In genomic region chr14:59483360-59483759, GRCh38 we compare ENCODE assay signal across 8 cellular contexts. TPM values are rescaled to one million over a fixed set of nuclear protein-coding genes. Genes with fewer than 3 reads are reported as not detected.
DNase-seq lines count a peak whose midpoint lies in the region; ATAC-seq lines count a peak whose summit lies in the region.

No MANE protein-coding gene starts in this region.

- peak overlapping the region; percentile 90 for H3K4me3 ChIP-seq in Jurkat, Clone E6-1 (ENCODE audit: low read length)

- peak overlapping the region; percentile 80 for H3K4me3 Mint-ChIP-seq in stimulated activated effector memory CD8-positive, alpha-beta T cell treated with anti-CD3 and anti-CD28 coated beads, Interleukin-12 subunit alpha, Interleukin-12 subunit beta, amount 100 ng/mL, for 72 hours

- H3K27ac Mint-ChIP-seq in stimulated activated effector memory CD8-positive, alpha-beta T cell treated with anti-CD3 and anti-CD28 coated beads, Interleukin-12 subunit alpha, Interleukin-12 subunit beta, amount 100 ng/mL, for 72 hours = peak overlapping the region; percentile 87

- DNase-seq in DMS79 (lab: John Stamatoyannopoulos, UW) (peak; percentile 33), astrocyte of the hippocampus (ENCODE audit: low read depth, low spot score) (peak; percentile 83), iPS-NIHi7 (ENCODE audit: extremely low spot score) (peak; percentile 15), SIG-M5 treated with dmso at 0.1 percent for 504 hours (lab: John Stamatoyannopoulos, UW; ENCODE audit: unreplicated experiment) (no peak), cortex of kidney (lab: John Stamatoyannopoulos, UW) (no peak)
- DNase-seq in Jurkat, Clone E6-1 (ENCODE audit: low read depth, low spot score) = no peak
- no peak for DNase-seq in stimulated activated effector memory CD8-positive, alpha-beta T cell treated with anti-CD3 and anti-CD28 coated beads, Interleukin-12 subunit alpha, Interleukin-12 subunit beta, amount 100 ng/mL, for 72 hours (ENCODE audit: low spot score in 2 of 2)

- no peaks in the 10 kb centered on the region for H3K9me3 Mint-ChIP-seq in stimulated activated effector memory CD8-positive, alpha-beta T cell treated with anti-CD3 and anti-CD28 coated beads, Interleukin-12 subunit alpha, Interleukin-12 subunit beta, amount 100 ng/mL, for 72 hours

- peaks cover 51% of the 10 kb centered on the region for H3K4me1 Mint-ChIP-seq in stimulated activated effector memory CD8-positive, alpha-beta T cell treated with anti-CD3 and anti-CD28 coated beads, Interleukin-12 subunit alpha, Interleukin-12 subunit beta, amount 100 ng/mL, for 72 hours

- peaks cover 14% of the 10 kb centered on the region for H3K36me3 Mint-ChIP-seq in stimulated activated effector memory CD8-positive, alpha-beta T cell treated with anti-CD3 and anti-CD28 coated beads, Interleukin-12 subunit alpha, Interleukin-12 subunit beta, amount 100 ng/mL, for 72 hours

- ATAC-seq in stimulated activated effector memory CD8-positive, alpha-beta T cell treated with anti-CD3 and anti-CD28 coated beads, Interleukin-12 subunit alpha, Interleukin-12 subunit beta, amount 100 ng/mL, for 72 hours = no peak
- no peak for ATAC-seq in GM21528 (IDR thresholded peaks at IDR 0.05; ENCODE audit: low FRiP score, unreplicated experiment)

RNA-seq across cellular contexts. Expression of gene L3HYPDH, which starts 0.8 kb away (rescaled TPM):
- polyA plus RNA-seq in Jurkat, Clone E6-1 (2012; ENCODE audit: insufficient read depth, insufficient read length) = 13.8 TPM

RNA-seq across cellular contexts. Expression of gene JKAMP, which starts 1.0 kb away (rescaled TPM):
- 59.0 TPM for polyA plus RNA-seq in Jurkat, Clone E6-1 (2012; ENCODE audit: insufficient read depth, insufficient read length)

RNA-seq across cellular contexts. Expression of gene GPR135, which starts 18.2 kb away (rescaled TPM):
- 0.96 TPM for polyA plus RNA-seq in Jurkat, Clone E6-1 (2012; ENCODE audit: insufficient read depth, insufficient read length)

Comparison
In these comparisons a context has a peak if more than half of its experiments do, and no peak if none do; other contexts are left out.
1. DNase-seq: peak in DMS79 (single experiment), astrocyte of the hippocampus (single experiment) and iPS-NIHi7 (single experiment); none in Jurkat, Clone E6-1 (single experiment), stimulated activated effector memory CD8-positive, alpha-beta T cell treated with anti-CD3 and anti-CD28 coated beads, Interleukin-12 subunit alpha, Interleukin-12 subunit beta, amount 100 ng/mL, for 72 hours (0 of 2), SIG-M5 treated with dmso at 0.1 percent for 504 hours (single experiment) and cortex of kidney (single experiment).